ENCODE assay signal across 15 cellular contexts in genomic region chr16:85582177-85582888, GRCh38. TPM values are rescaled to one million over a fixed set of nuclear protein-coding genes. Genes with fewer than 3 reads are reported as not detected.
DNase-seq lines count a peak whose midpoint lies in the region; ATAC-seq and TF ChIP-seq lines count a peak whose summit lies in the region.
"Had no signal": no experiment of that assay in that cellular context is flagged by ENCODE, and none has a peak within 500 bp of the region (broad histone marks: within the 10 kb centered on the region; RNA-seq: fewer than 3 reads in every experiment).

No MANE protein-coding gene starts in this region.

- H3K4me3 Mint-ChIP-seq in activated T-cell treated with anti-CD3 and anti-CD28 coated beads, Interleukin-2, amount 50 U/mL, for 24 hours: peak overlapping the region; percentile 2
- H3K4me3 Mint-ChIP-seq in activated T-cell treated with anti-CD3 and anti-CD28 coated beads, Interleukin-2, amount 50 U/mL, for 4 hours: no peak overlapping the region
- peak overlapping the region; percentile 47 for H3K4me3 Mint-ChIP-seq in activated naive CD8-positive, alpha-beta T cell treated with anti-CD3 and anti-CD28 coated beads for 36 hours

- H3K27me3 ChIP-seq in thyroid gland (no peaks in the 10 kb centered on the region), ascending aorta (no peaks in the 10 kb centered on the region)
- H3K27me3 ChIP-seq: brain microvascular endothelial cell, heart right ventricle, pancreas, vagina had no signal

- ATAC-seq in activated T-cell treated with anti-CD3 and anti-CD28 coated beads, Interleukin-2, amount 50 U/mL, for 4 hours: no peak
- ATAC-seq in omental fat pad (ENCODE audit: low FRiP score): no peak
- ATAC-seq: heart right ventricle, pancreas had no signal

- H3K9me3 ChIP-seq in thyroid gland: no peaks in the 10 kb centered on the region
- H3K9me3 ChIP-seq in ascending aorta: no peaks in the 10 kb centered on the region
- H3K9me3 ChIP-seq: heart right ventricle, pancreas, vagina had no signal

- no peak for TF ChIP-seq CTCF in thyroid gland (IDR thresholded peaks at IDR 0.05)
- no peak for TF ChIP-seq CTCF in ascending aorta (IDR thresholded peaks at IDR 0.05)
- no peak for TF ChIP-seq CTCF in omental fat pad (IDR thresholded peaks at IDR 0.05)

- no peaks in the 10 kb centered on the region for H3K27me3 Mint-ChIP-seq in activated T-cell treated with anti-CD3 and anti-CD28 coated beads, Interleukin-2, amount 50 U/mL, for 24 hours
- H3K27me3 Mint-ChIP-seq in activated T-cell treated with anti-CD3 and anti-CD28 coated beads, Interleukin-2, amount 50 U/mL, for 4 hours (ENCODE audit: low read depth): no peaks in the 10 kb centered on the region
- no peaks in the 10 kb centered on the region for H3K27me3 Mint-ChIP-seq in activated naive CD8-positive, alpha-beta T cell treated with anti-CD3 and anti-CD28 coated beads for 36 hours

- no peak for TF ChIP-seq POLR2A in thyroid gland (IDR thresholded peaks at IDR 0.05)

- H3K27ac ChIP-seq in thyroid gland: peak overlapping the region; percentile 59 to 79 (median 61)
- H3K27ac ChIP-seq in ascending aorta: no peak overlapping the region
- H3K27ac ChIP-seq: brain microvascular endothelial cell, heart right ventricle, pancreas, vagina had no signal

- H3K9me3 Mint-ChIP-seq in activated T-cell treated with anti-CD3 and anti-CD28 coated beads, Interleukin-2, amount 50 U/mL, for 24 hours: no peaks in the 10 kb centered on the region
- no peaks in the 10 kb centered on the region for H3K9me3 Mint-ChIP-seq in activated T-cell treated with anti-CD3 and anti-CD28 coated beads, Interleukin-2, amount 50 U/mL, for 4 hours
- no peaks in the 10 kb centered on the region for H3K9me3 Mint-ChIP-seq in activated naive CD8-positive, alpha-beta T cell treated with anti-CD3 and anti-CD28 coated beads for 36 hours

- H3K36me3 Mint-ChIP-seq in activated T-cell treated with anti-CD3 and anti-CD28 coated beads, Interleukin-2, amount 50 U/mL, for 24 hours (ENCODE audit: low read depth): no peaks in the 10 kb centered on the region
- no peaks in the 10 kb centered on the region for H3K36me3 Mint-ChIP-seq in activated T-cell treated with anti-CD3 and anti-CD28 coated beads, Interleukin-2, amount 50 U/mL, for 4 hours (ENCODE audit: insufficient read depth)
- H3K36me3 Mint-ChIP-seq in activated naive CD8-positive, alpha-beta T cell treated with anti-CD3 and anti-CD28 coated beads for 36 hours: peaks cover 4% of the 10 kb centered on the region

- intact Hi-C loops in thyroid gland (cut with DNase I) (no loop called here), ascending aorta (cut with DNase I) (no loop called here)

- H3K4me1 ChIP-seq in thyroid gland: peaks cover 59 to 61% of the 10 kb centered on the region in 2 donors
- peaks cover 6 to 10% of the 10 kb centered on the region in 2 donors for H3K4me1 ChIP-seq in ascending aorta

- no peaks in the 10 kb centered on the region for H3K36me3 ChIP-seq in thyroid gland
- no peaks in the 10 kb centered on the region for H3K36me3 ChIP-seq in ascending aorta
- H3K36me3 ChIP-seq: brain microvascular endothelial cell, heart right ventricle, pancreas, vagina had no signal

- WGBS in thyroid gland, 2 donors: 24 to 36% methylated on average over 23 to 24 of the region's 28 CpGs

- H3K4me3 ChIP-seq in thyroid gland (replicated peaks in 1 of 3) (no peak overlapping the region), ascending aorta (no peak overlapping the region)
- H3K4me3 ChIP-seq: heart right ventricle, pancreas, vagina had no signal

- H3K4me1 Mint-ChIP-seq in activated T-cell treated with anti-CD3 and anti-CD28 coated beads, Interleukin-2, amount 50 U/mL, for 24 hours (ENCODE audit: low read depth): peaks cover 24% of the 10 kb centered on the region
- peaks cover 13% of the 10 kb centered on the region for H3K4me1 Mint-ChIP-seq in activated T-cell treated with anti-CD3 and anti-CD28 coated beads, Interleukin-2, amount 50 U/mL, for 4 hours (ENCODE audit: low read depth)
- peaks cover 31% of the 10 kb centered on the region for H3K4me1 Mint-ChIP-seq in activated naive CD8-positive, alpha-beta T cell treated with anti-CD3 and anti-CD28 coated beads for 36 hours

- DNase-seq in activated T-cell treated with anti-CD3 and anti-CD28 coated beads, Interleukin-2, amount 50 U/mL, for 24 hours: no peak
- DNase-seq in activated T-cell treated with anti-CD3 and anti-CD28 coated beads, Interleukin-2, amount 50 U/mL, for 4 hours: no peak
- DNase-seq in activated naive CD8-positive, alpha-beta T cell treated with anti-CD3 and anti-CD28 coated beads for 36 hours: no peak
- DNase-seq in kidney tubule cell (ENCODE audit: low spot score) (peak; percentile 64), thyroid gland (peak; percentile 71 to 75), ascending aorta (ENCODE audit: low spot score in 2 of 2) (no peak), NCI-H2171 (lab: John Stamatoyannopoulos, UW) (no peak), omental fat pad (ENCODE audit: low spot score) (no peak)
- DNase-seq: activated CD4-positive, alpha-beta T cell treated with anti-CD3 and anti-CD28 coated beads for 48 hours; brain microvascular endothelial cell; heart right ventricle; NCI-H2107; OCI-M1; pancreas had no signal

- H3K27ac Mint-ChIP-seq in activated T-cell treated with anti-CD3 and anti-CD28 coated beads, Interleukin-2, amount 50 U/mL, for 24 hours: no peak overlapping the region
- H3K27ac Mint-ChIP-seq in activated naive CD8-positive, alpha-beta T cell treated with anti-CD3 and anti-CD28 coated beads for 36 hours: no peak overlapping the region

RNA-seq across cellular contexts. Expression of gene GSE1, which starts 30.8 kb away (rescaled TPM):
- total RNA-seq in activated T-cell treated with anti-CD3 and anti-CD28 coated beads, Interleukin-2, amount 50 U/mL, for 4 hours: 10 to 100 TPM; 15.5 to 15.6 (median 15.5) TPM
- 10 to 100 TPM; 25.1 to 27.6 TPM for total RNA-seq in activated naive CD8-positive, alpha-beta T cell treated with anti-CD3 and anti-CD28 coated beads for 36 hours
- total RNA-seq in thyroid gland: 100 to 1,000 TPM in 1 of 4 donors, 10 to 100 TPM in 3; 54.2 to 155 (median 71.9) TPM
- 120 TPM for total RNA-seq in ascending aorta
- total RNA-seq in omental fat pad: 100 to 1,000 TPM in 2 of 4 donors, 10 to 100 TPM in 2; 50.9 to 181 (median 90.9) TPM

Comparison
In these comparisons a context has a peak if more than half of its experiments do, and no peak if none do; other contexts are left out.
1. DNase-seq: peak in kidney tubule cell (single experiment) and thyroid gland (2 of 2); none in activated T-cell treated with anti-CD3 and anti-CD28 coated beads, Interleukin-2, amount 50 U/mL, for 24 hours (single experiment), activated T-cell treated with anti-CD3 and anti-CD28 coated beads, Interleukin-2, amount 50 U/mL, for 4 hours (single experiment), activated naive CD8-positive, alpha-beta T cell treated with anti-CD3 and anti-CD28 coated beads for 36 hours (single experiment), ascending aorta (0 of 2), NCI-H2171 (single experiment) and omental fat pad (single experiment).
2. H3K27ac ChIP-seq: peak in thyroid gland (3 of 3); none in ascending aorta (0 of 2).